In the genomic region with DNA sequence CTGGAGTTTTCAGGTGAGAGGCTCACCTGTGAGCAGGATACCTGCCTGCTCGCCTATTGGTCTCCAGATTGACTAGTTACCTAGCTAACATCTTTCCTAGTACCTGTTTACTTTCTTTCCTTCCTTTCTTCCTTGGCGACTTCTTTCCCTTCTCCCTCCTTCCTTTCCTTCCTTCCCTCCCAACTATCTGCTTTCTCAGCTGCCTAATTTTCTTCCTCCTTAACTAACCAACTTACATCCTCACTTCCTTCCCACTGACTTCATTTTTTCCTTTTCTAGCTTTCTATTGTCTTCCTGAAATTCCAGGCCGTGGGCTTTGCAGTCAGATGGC, we compare ENCODE assay signal across 30 cellular contexts. TPM values are rescaled to one million over a fixed set of nuclear protein-coding genes. Genes with fewer than 3 reads are reported as not detected.
DNase-seq lines count a peak whose midpoint lies in the region; ATAC-seq and TF ChIP-seq lines count a peak whose summit lies in the region.
"Had no signal": no experiment of that assay in that cellular context is flagged by ENCODE, and none has a peak within 500 bp of the region (broad histone marks: within the 10 kb centered on the region; RNA-seq: fewer than 3 reads in every experiment).

No MANE protein-coding gene starts in this region.

- TF ChIP-seq CTCF in cardiac muscle cell (IDR thresholded peaks at IDR 0.05; ENCODE audit: low read depth, low read length) (no peak), epithelial cell of proximal tubule (conservative IDR thresholded peaks at IDR 0.05; ENCODE audit: low read depth, low read length) (no peak), nephron (IDR thresholded peaks at IDR 0.05; ENCODE audit: unreplicated experiment in 3 of 3) (no peak)

- no peak overlapping the region for H3K4me3 ChIP-seq in cardiac muscle cell
- H3K4me3 ChIP-seq in epithelial cell of proximal tubule (ENCODE audit: low read depth, low read length), result peak overlapping the region; percentile 64
- H3K4me3 ChIP-seq: left lung, ovary, right atrium auricular region, SK-N-MC, testis, vagina had no signal

- peaks cover 26% of the 10 kb centered on the region for H3K4me1 ChIP-seq in cardiac muscle cell (ENCODE audit: low read depth)
- H3K4me1 ChIP-seq: right atrium auricular region, vagina had no signal

- no peak for ATAC-seq in Right ventricle myocardium superior (ENCODE audit: poor library complexity)
- no peak for ATAC-seq in HG03095 (IDR thresholded peaks at IDR 0.05; ENCODE audit: unreplicated experiment)
- ATAC-seq: activated naive CD4-positive, alpha-beta T cell treated with anti-CD3 and anti-CD28 coated beads, Interleukin-2, amount 50 U/mL, for 72 hours; natural killer cell treated with Interleukin-12 subunit alpha and Interleukin-12 subunit beta and Interleukin-15 and Interleukin-18, amount 100 ng/mL, for 72 hours; stimulated activated memory B cell treated with anti-CD40 and anti-IgM and Interleukin-4, amounts not matched to agents 10 μg/mL and 1 μg/mL and 100 μg/mL, for 72 hours had no signal

- H3K27ac ChIP-seq in cardiac muscle cell, result peak overlapping the region; percentile 54
- H3K27ac ChIP-seq: left lung, ovary, right atrium auricular region, SK-N-MC, testis, vagina had no signal

- H3K4me1 Mint-ChIP-seq in nephron, result peaks cover 15% of the 10 kb centered on the region
- H3K4me1 Mint-ChIP-seq: activated CD4-positive, alpha-beta memory T cell treated with anti-CD3 and anti-CD28 coated beads, Interleukin-2, amount 10 ng/mL, durations not matched to agents 7 days and 5 days; stimulated activated memory B cell treated with anti-CD40 and anti-IgM and Interleukin-4, amounts not matched to agents 10 μg/mL and 1 μg/mL and 100 μg/mL, for 72 hours had no signal

- intact Hi-C loops in Right ventricle myocardium superior (cut with DNase I), result no loop called here

- H3K36me3 Mint-ChIP-seq in nephron (ENCODE audit: low read depth), result no peaks in the 10 kb centered on the region
- H3K36me3 Mint-ChIP-seq: activated naive CD4-positive, alpha-beta T cell treated with anti-CD3 and anti-CD28 coated beads, Interleukin-2, amount 50 U/mL, for 72 hours; natural killer cell treated with Interleukin-12 subunit alpha and Interleukin-12 subunit beta and Interleukin-15 and Interleukin-18, amount 100 ng/mL, for 72 hours; stimulated activated memory B cell treated with anti-CD40 and anti-IgM and Interleukin-4, amounts not matched to agents 10 μg/mL and 1 μg/mL and 100 μg/mL, for 72 hours had no signal

- DNase-seq in cardiac muscle cell (ENCODE audit: low read depth in 1 of 2, low spot score in 1 of 2) (no peak), Right ventricle myocardium superior (no peak), epithelial cell of proximal tubule (ENCODE audit: low read depth) (no peak), GM03348 (ENCODE audit: low spot score) (no peak)
- DNase-seq in stimulated activated naive CD4-positive, alpha-beta T cell (lab: John Stamatoyannopoulos, UW), result no peak
- DNase-seq in stimulated activated CD4-positive, alpha-beta T cell treated with anti-CD3 and anti-CD28 coated beads, Interleukin-4, amount 100 ng/mL, for 24 hours, result no peak
- DNase-seq: 8988T; activated CD4-positive, alpha-beta memory T cell treated with anti-CD3 and anti-CD28 coated beads, Interleukin-2, amount 10 ng/mL, durations not matched to agents 7 days and 5 days; activated CD4-positive, alpha-beta T cell treated with anti-CD3 and anti-CD28 coated beads for 1 hour; aorta; CD4-positive, alpha-beta T cell; NCI-H1105 treated with DMSO at 0.1 percent for 48 hours; NCI-H2029 treated with DMSO at 0.1 percent for 48 hours; NCI-H226; NCI-H69; ovary; stimulated activated CD4-positive, alpha-beta T cell treated with anti-CD3 and anti-CD28 coated beads, Interleukin-4, amount 100 ng/mL, for 1 hour had no signal

- no peaks in the 10 kb centered on the region for H3K9me3 ChIP-seq in cardiac muscle cell (ENCODE audit: low read depth)
- H3K9me3 ChIP-seq: left lung, ovary, right atrium auricular region, testis, vagina had no signal

- peaks cover 5% of the 10 kb centered on the region for H3K27me3 Mint-ChIP-seq in nephron (ENCODE audit: low read depth)
- H3K27me3 Mint-ChIP-seq: activated CD4-positive, alpha-beta memory T cell treated with anti-CD3 and anti-CD28 coated beads, Interleukin-2, amount 10 ng/mL, durations not matched to agents 7 days and 5 days; CD4-positive, alpha-beta T cell; dendritic cell treated with granulocyte-macrophage colony-stimulating factor and Interleukin-4, amounts not matched to agents 40 ng/mL and 50 ng/mL, for 4 days; stimulated activated memory B cell treated with anti-CD40 and anti-IgM and Interleukin-4, amounts not matched to agents 10 μg/mL and 1 μg/mL and 100 μg/mL, for 72 hours had no signal

- no peaks in the 10 kb centered on the region for H3K27me3 ChIP-seq in cardiac muscle cell
- H3K27me3 ChIP-seq: left lung, ovary, right atrium auricular region, testis, vagina had no signal

- H3K36me3 ChIP-seq in cardiac muscle cell, result no peaks in the 10 kb centered on the region
- H3K36me3 ChIP-seq: left lung, ovary, right atrium auricular region, vagina had no signal

- H3K9me3 Mint-ChIP-seq in nephron, result no peaks in the 10 kb centered on the region
- H3K9me3 Mint-ChIP-seq: activated CD4-positive, alpha-beta memory T cell treated with anti-CD3 and anti-CD28 coated beads, Interleukin-2, amount 10 ng/mL, durations not matched to agents 7 days and 5 days; activated naive CD4-positive, alpha-beta T cell treated with anti-CD3 and anti-CD28 coated beads, Interleukin-2, amount 50 U/mL, for 72 hours; CD4-positive, alpha-beta T cell; dendritic cell treated with granulocyte-macrophage colony-stimulating factor and Interleukin-4, amounts not matched to agents 40 ng/mL and 50 ng/mL, for 4 days; natural killer cell treated with Interleukin-12 subunit alpha and Interleukin-12 subunit beta and Interleukin-15 and Interleukin-18, amount 100 ng/mL, for 72 hours; stimulated activated memory B cell treated with anti-CD40 and anti-IgM and Interleukin-4, amounts not matched to agents 10 μg/mL and 1 μg/mL and 100 μg/mL, for 72 hours had no signal

- H3K4me3 Mint-ChIP-seq in nephron, result peak overlapping the region in 2 of 3 experiments; percentile 48 to 52
- H3K4me3 Mint-ChIP-seq: activated CD4-positive, alpha-beta memory T cell treated with anti-CD3 and anti-CD28 coated beads, Interleukin-2, amount 10 ng/mL, durations not matched to agents 7 days and 5 days; CD4-positive, alpha-beta T cell; dendritic cell treated with granulocyte-macrophage colony-stimulating factor and Interleukin-4, amounts not matched to agents 40 ng/mL and 50 ng/mL, for 4 days; natural killer cell treated with Interleukin-12 subunit alpha and Interleukin-12 subunit beta and Interleukin-15 and Interleukin-18, amount 100 ng/mL, for 72 hours; stimulated activated memory B cell treated with anti-CD40 and anti-IgM and Interleukin-4, amounts not matched to agents 10 μg/mL and 1 μg/mL and 100 μg/mL, for 72 hours had no signal

- H3K27ac Mint-ChIP-seq in nephron, result peak overlapping the region; percentile 96 to 99 (median 98)
- H3K27ac Mint-ChIP-seq: activated CD4-positive, alpha-beta memory T cell treated with anti-CD3 and anti-CD28 coated beads, Interleukin-2, amount 10 ng/mL, durations not matched to agents 7 days and 5 days; CD4-positive, alpha-beta T cell; dendritic cell treated with granulocyte-macrophage colony-stimulating factor and Interleukin-4, amounts not matched to agents 40 ng/mL and 50 ng/mL, for 4 days; natural killer cell treated with Interleukin-12 subunit alpha and Interleukin-12 subunit beta and Interleukin-15 and Interleukin-18, amount 100 ng/mL, for 72 hours; stimulated activated memory B cell treated with anti-CD40 and anti-IgM and Interleukin-4, amounts not matched to agents 10 μg/mL and 1 μg/mL and 100 μg/mL, for 72 hours had no signal

RNA-seq across cellular contexts. Expression of a gene that starts 0.3 kb away (rescaled TPM):
- total RNA-seq in cardiac muscle cell (0.88 and 2.4 TPM in 2 replicates), Right ventricle myocardium superior (0.38 TPM), epithelial cell of proximal tubule (5.9 and 9.8 TPM in 2 replicates)
- 1.1 TPM in 1 of 2 replicates, not detected in the other for polyA plus RNA-seq in cardiac muscle cell
- total RNA-seq: M059J; T-helper 1 cell treated with Interleukin-12 subunit alpha and Interleukin-12 subunit beta and Interleukin-4 antibody, amounts not matched to agents 30 ng/mL and 1 ng/mL, for 36 hours had no signal

RNA-seq across cellular contexts. Expression of a gene that starts 31.6 kb away (rescaled TPM):
- 19.1 and 20.6 TPM in 2 replicates for total RNA-seq in cardiac muscle cell
- 26.4 and 40.3 TPM in 2 replicates for polyA plus RNA-seq in cardiac muscle cell
- 5.5 TPM for total RNA-seq in Right ventricle myocardium superior
- total RNA-seq in epithelial cell of proximal tubule, result 19.8 and 21.2 TPM in 2 replicates

RNA-seq across cellular contexts. Expression of a gene that starts 51.6 kb away (rescaled TPM):
- 30.7 and 115 TPM in 2 replicates for total RNA-seq in cardiac muscle cell
- 17.8 and 22.6 TPM in 2 replicates for polyA plus RNA-seq in cardiac muscle cell
- total RNA-seq in Right ventricle myocardium superior, result 4.1 TPM
- total RNA-seq in epithelial cell of proximal tubule, result 3.5 and 5.2 TPM in 2 replicates
